9 cellular contexts compared by ENCODE assay signal in the genomic region with DNA sequence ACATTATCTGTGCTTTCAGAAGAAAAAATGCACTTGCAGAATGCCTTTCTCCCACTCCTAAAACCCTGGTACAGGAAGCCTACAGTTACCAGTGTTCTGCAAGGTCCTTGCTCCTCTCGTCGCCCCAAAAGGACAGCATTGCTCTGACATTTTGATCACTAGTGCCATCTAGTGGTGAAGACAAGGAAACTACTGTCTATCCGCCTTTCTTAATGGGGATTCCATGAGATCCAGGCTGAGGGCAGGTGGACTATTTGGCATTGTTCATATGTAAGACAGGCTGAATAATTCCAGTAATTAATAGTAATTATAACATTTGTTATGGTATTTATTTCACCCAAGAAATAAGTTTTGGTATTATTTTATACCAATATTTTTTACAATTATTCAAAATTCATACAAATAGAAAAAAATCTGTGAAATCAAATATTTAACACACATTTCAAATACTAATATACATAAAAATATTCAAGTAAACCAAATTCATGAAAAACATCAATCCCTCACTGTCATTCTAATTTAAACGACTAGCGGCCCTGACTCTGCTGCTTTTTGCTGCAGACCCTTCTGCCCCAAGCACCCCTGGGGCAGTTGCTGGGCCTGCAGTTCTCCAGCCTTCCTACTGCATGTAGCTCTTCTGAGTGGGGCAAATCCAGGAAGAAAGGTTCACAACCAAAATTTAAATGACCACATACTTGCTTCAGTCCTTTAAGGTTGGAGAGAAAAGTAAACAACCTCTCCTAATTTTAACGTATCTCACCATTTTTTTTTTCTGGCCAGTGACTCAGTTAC. TPM values are rescaled to one million over a fixed set of nuclear protein-coding genes. Genes with fewer than 3 reads are reported as not detected.
DNase-seq lines count a peak whose midpoint lies in the region; ATAC-seq and TF ChIP-seq lines count a peak whose summit lies in the region.
"Had no signal": no experiment of that assay in that cellular context is flagged by ENCODE, and none has a peak within 500 bp of the region (broad histone marks: within the 10 kb centered on the region; RNA-seq: fewer than 3 reads in every experiment).

No MANE protein-coding gene starts in this region.

- no peak overlapping the region for H3K23ac ChIP-seq in IMR-90 (ENCODE audit: low read depth, low read length)

- POLR2A ChIA-PET in IMR-90 (lab: Charles Lee; ENCODE audit: unreplicated experiment) = no interaction called here

- H3K4me2 ChIP-seq in GM23338 = no peak overlapping the region
- H3K4me2 ChIP-seq in IMR-90 (ENCODE audit: low read depth, low read length) = no peak overlapping the region
- H3K4me2 ChIP-seq: BLaER1 treated with 17β-estradiol and CSF1 and Interleukin-3, amounts not matched to agents 10 nM and 100 nM had no signal

- H3K79me2 ChIP-seq in GM23338 (replicated peaks; ENCODE audit: insufficient read depth) = no peaks in the 10 kb centered on the region

- H3K9me3 ChIP-seq in IMR-90 (ENCODE audit: control insufficient read depth, insufficient read depth, low read length) (no peaks in the 10 kb centered on the region), ovary (no peaks in the 10 kb centered on the region)
- H3K9me3 ChIP-seq: BLaER1 treated with 17β-estradiol and CSF1 and Interleukin-3, amounts not matched to agents 10 nM and 100 nM had no signal

- H4K8ac ChIP-seq in IMR-90 (ENCODE audit: low read depth in 2 of 2, low read length in 2 of 2) = no peak overlapping the region

- H2BK120ac ChIP-seq in IMR-90 (ENCODE audit: low read depth, low read length) = no peak overlapping the region

- H2BK20ac ChIP-seq in IMR-90 (ENCODE audit: low read depth, low read length) = no peak overlapping the region

- no peak overlapping the region for H3K9ac ChIP-seq in IMR-90 (ENCODE audit: low read depth, low read length)
- H3K9ac ChIP-seq: BLaER1 treated with 17β-estradiol and CSF1 and Interleukin-3, amounts not matched to agents 10 nM and 100 nM had no signal

- no peak overlapping the region for H3K4me3 Mint-ChIP-seq in GM23338
- H3K4me3 Mint-ChIP-seq in activated T-cell treated with anti-CD3 and anti-CD28 coated beads, Interleukin-2, amount 50 U/mL, for 24 hours = no peak overlapping the region

- no peaks in the 10 kb centered on the region for H3K9me3 Mint-ChIP-seq in GM23338
- no peaks in the 10 kb centered on the region for H3K9me3 Mint-ChIP-seq in activated T-cell treated with anti-CD3 and anti-CD28 coated beads, Interleukin-2, amount 50 U/mL, for 24 hours

- H3K27me3 ChIP-seq in GM23338 (ENCODE audit: insufficient read depth) (no peaks in the 10 kb centered on the region), IMR-90 (ENCODE audit: control insufficient read depth, insufficient read depth, low read length) (no peaks in the 10 kb centered on the region), foreskin keratinocyte (no peaks in the 10 kb centered on the region), ovary (no peaks in the 10 kb centered on the region)
- H3K27me3 ChIP-seq: BLaER1 treated with 17β-estradiol and CSF1 and Interleukin-3, amounts not matched to agents 10 nM and 100 nM had no signal

- H3K36me3 ChIP-seq in GM23338 (ENCODE audit: insufficient read depth) (peaks cover 10% of the 10 kb centered on the region), IMR-90 (ENCODE audit: control insufficient read depth, insufficient read depth, low read length) (peaks cover 20% of the 10 kb centered on the region), ovary (no peaks in the 10 kb centered on the region)

- no peak overlapping the region for H3K14ac ChIP-seq in IMR-90 (replicated peaks; ENCODE audit: low read depth, low read length)

- no peak overlapping the region for H2AK9ac ChIP-seq in IMR-90 (replicated peaks; ENCODE audit: low read depth, low read length, poor library complexity)

- H2BK15ac ChIP-seq in IMR-90 (ENCODE audit: low read depth, low read length) = no peak overlapping the region

- WGBS in IMR-90 (ENCODE audit: extremely low coverage in 2 of 2, insufficient read length in 1 of 2), 2 experiments = no CpG with 5 or more reads among the region's 6 CpGs
- 41 to 44% (median 43%) methylated on average over 6 of the region's 6 CpGs for WGBS in ovary, 3 donors

- no peak overlapping the region for H3K27ac Mint-ChIP-seq in GM23338
- H3K27ac Mint-ChIP-seq in activated T-cell treated with anti-CD3 and anti-CD28 coated beads, Interleukin-2, amount 50 U/mL, for 24 hours = no peak overlapping the region

- no peak overlapping the region for H3K4ac ChIP-seq in IMR-90 (ENCODE audit: low read depth, low read length)

- H3K36me3 Mint-ChIP-seq in GM23338 (ENCODE audit: low read depth) = peaks cover 45% of the 10 kb centered on the region
- H3K36me3 Mint-ChIP-seq in activated T-cell treated with anti-CD3 and anti-CD28 coated beads, Interleukin-2, amount 50 U/mL, for 24 hours (ENCODE audit: low read depth) = peaks cover 80% of the 10 kb centered on the region

- no peak overlapping the region for H3K56ac ChIP-seq in IMR-90 (ENCODE audit: extremely low read depth, insufficient read depth, low read length)

- H3K9me2 ChIP-seq in GM23338 (ENCODE audit: insufficient read depth) = no peaks in the 10 kb centered on the region

- H3K27me3 Mint-ChIP-seq in GM23338 (ENCODE audit: insufficient read depth, low read depth, poor library complexity) = peaks cover 1% of the 10 kb centered on the region
- H3K27me3 Mint-ChIP-seq in activated T-cell treated with anti-CD3 and anti-CD28 coated beads, Interleukin-2, amount 50 U/mL, for 24 hours = no peaks in the 10 kb centered on the region

- no peak for TF ChIP-seq EP300 in ovary (IDR thresholded peaks at IDR 0.05)

- TF ChIP-seq RAD21 in IMR-90 (IDR thresholded peaks at IDR 0.05; ENCODE audit: low read length) = peak; percentile 73

- peaks cover 11% of the 10 kb centered on the region for H3K9me1 ChIP-seq in IMR-90 (ENCODE audit: insufficient read depth, low read length)

- CTCF ChIA-PET in IMR-90 (lab: Yijun Ruan, JAX) = interaction anchor here (0.6 to 2.4 kb wide), 4 partner anchors 8 to 122 kb away, joined by 3 to 8 read pairs (median 6); no protein-coding TSS in a partner anchor

- TF ChIP-seq CTCF in GM23338 (conservative IDR thresholded peaks at IDR 0.05; ENCODE audit: low read depth in 2 of 2) = peak; percentile 84 to 90
- TF ChIP-seq CTCF in IMR-90 (conservative IDR thresholded peaks at IDR 0.05; ENCODE audit: low read depth, low read length) = peak; percentile 75
- TF ChIP-seq CTCF in foreskin keratinocyte (conservative IDR thresholded peaks at IDR 0.05) = peak; percentile 79
- TF ChIP-seq CTCF in ovary (IDR thresholded peaks at IDR 0.05) = peak; percentile 47 to 59 (median 54)

- no peak overlapping the region for H2BK5ac ChIP-seq in IMR-90 (ENCODE audit: low read depth, low read length, poor library complexity, severe bottlenecking)

- no peaks in the 10 kb centered on the region; the same call in 2 of the 3 replicates for H3K4me1 Mint-ChIP-seq in GM23338
- peaks cover 16% of the 10 kb centered on the region for H3K4me1 Mint-ChIP-seq in activated T-cell treated with anti-CD3 and anti-CD28 coated beads, Interleukin-2, amount 50 U/mL, for 24 hours (ENCODE audit: low read depth)

- H3K4me3 ChIP-seq in GM23338 = no peak overlapping the region
- H3K4me3 ChIP-seq in IMR-90 (ENCODE audit: insufficient read depth, low read depth, low read length) = no peak overlapping the region
- no peak overlapping the region for H3K4me3 ChIP-seq in ovary
- H3K4me3 ChIP-seq: BLaER1 treated with 17β-estradiol and CSF1 and Interleukin-3, amounts not matched to agents 10 nM and 100 nM had no signal

- H3K4me1 ChIP-seq in GM23338 (ENCODE audit: insufficient read depth) (no peaks in the 10 kb centered on the region), IMR-90 (ENCODE audit: control insufficient read depth, insufficient read depth, low read length) (peaks cover 17% of the 10 kb centered on the region), foreskin keratinocyte (peaks cover 13% of the 10 kb centered on the region), ovary (ENCODE audit: insufficient read depth) (peaks cover 6% of the 10 kb centered on the region)
- H3K4me1 ChIP-seq: BLaER1 treated with 17β-estradiol and CSF1 and Interleukin-3, amounts not matched to agents 10 nM and 100 nM had no signal

- no peaks in the 10 kb centered on the region for H3F3A ChIP-seq in GM23338 (replicated peaks; ENCODE audit: low read depth)

- BruUV-seq in IMR-90 (replicated peaks; lab: Mats Ljungman, UMichigan) = no TSS peak

- H4K20me1 ChIP-seq in GM23338 (replicated peaks; ENCODE audit: insufficient read depth) = peaks cover 14% of the 10 kb centered on the region
- peaks cover 2% of the 10 kb centered on the region; the same call in 1 of the 2 replicates for H4K20me1 ChIP-seq in IMR-90 (ENCODE audit: insufficient read depth, low read length)

- no peak overlapping the region for H4K91ac ChIP-seq in IMR-90 (ENCODE audit: insufficient read depth, low read depth, low read length)

- peaks cover 15 to 38% of the 10 kb centered on the region in 2 experiments for H3K79me1 ChIP-seq in IMR-90 (ENCODE audit: low read depth in 1 of 2, low read length in 2 of 2)

- DNase-seq in activated gamma-delta T cell treated with Interleukin-2 at 50 U/mL for 16 hours (peak; percentile 23), activated gamma-delta T cell (lab: John Stamatoyannopoulos, UW) (no peak), GM23338 (ENCODE audit: low spot score) (peak; percentile 85), IMR-90 (peak; percentile 79), NOMO-1 (lab: John Stamatoyannopoulos, UW; ENCODE audit: unreplicated experiment in 2 of 2) (peak; percentile 11 to 61), foreskin keratinocyte (peak in 1 of 2 donors; percentile 55), ovary (peak in 3 of 5 donors; percentile 11 to 30 (median 26))
- peak; percentile 37 for DNase-seq in activated T-cell treated with anti-CD3 and anti-CD28 coated beads, Interleukin-2, amount 50 U/mL, for 24 hours

- ATAC-seq in GM23338 (peak; percentile 98), IMR-90 (ENCODE audit: low read depth) (peak; percentile 70), foreskin keratinocyte (peak; percentile 88)

- H3K27ac ChIP-seq in GM23338 (ENCODE audit: low read depth) (peak overlapping the region; percentile 56; the same call in 1 of the 2 replicates), IMR-90 (ENCODE audit: insufficient read depth, low read length) (no peak overlapping the region), foreskin keratinocyte (no peak overlapping the region), ovary (no peak overlapping the region)
- H3K27ac ChIP-seq: BLaER1 treated with 17β-estradiol and CSF1 and Interleukin-3, amounts not matched to agents 10 nM and 100 nM had no signal

- no peak for TF ChIP-seq POLR2A in IMR-90 (IDR thresholded peaks at IDR 0.05; ENCODE audit: low read depth, low read length)
- no peak for TF ChIP-seq POLR2A in ovary (IDR thresholded peaks at IDR 0.05)

- no peak overlapping the region for H2AFZ ChIP-seq in GM23338
- no peak overlapping the region for H2AFZ ChIP-seq in IMR-90 (replicated peaks; ENCODE audit: low read length, poor library complexity)

- intact Hi-C loops in IMR-90 (cut with micrococcal nuclease) = loop anchor here (1.0 to 5.0 kb wide), 4 partner anchors 52 to 712 kb away; partner anchors contain the start of gene FHOD3
- intact Hi-C loops in ovary (cut with DNase I) = loop anchor here in 1 of 4 donors (10.0 kb wide), 2 partner anchors 105 to 515 kb away; partner anchors contain the start of gene FHOD3

- in situ Hi-C loops in IMR-90 (cut with MboI; ENCODE audit: low sequenced_read_pairs) = no loop called here

- H2AK5ac ChIP-seq in IMR-90 (ENCODE audit: low read depth, low read length) = peak overlapping the region; percentile 42; the same call in 1 of the 2 replicates

- H3K18ac ChIP-seq in IMR-90 (ENCODE audit: low read depth, low read length) = no peak overlapping the region

- dilution Hi-C loops in IMR-90 (cut with HindIII; ENCODE audit: low sequenced_read_pairs, unreplicated experiment) = no loop called here

- H4K5ac ChIP-seq in IMR-90 (ENCODE audit: low read depth, low read length) = no peak overlapping the region

RNA-seq across cellular contexts. Expression of gene TPGS2, which starts 19.0 kb away (rescaled TPM):
- total RNA-seq in GM23338 (2014; rRNA removed; shearing (Covaris generic)) = 167 and 173 TPM in 2 replicates
- polyA plus RNA-seq in GM23338 (2016; fragmentation: Nextera tagmentation; extraction: Ambion mirVana) = 124 and 136 TPM in 2 replicates
- total RNA-seq in IMR-90 (2012; rRNA removed) = 151 and 201 TPM in 2 replicates
- polyA plus RNA-seq in IMR-90 (2012; rRNA removed) = 272 and 294 TPM in 2 replicates
- 136 and 173 TPM in 2 replicates for polyA plus RNA-seq in IMR-90 (2012; cell fraction: cytosol; rRNA removed)
- 41.7 and 85.9 TPM in 2 replicates for polyA plus RNA-seq in IMR-90 (2012; cell fraction: nucleus; rRNA removed; ENCODE audit: low replicate concordance)
- 113 and 118 TPM in 2 replicates for total RNA-seq in foreskin keratinocyte
- 124 and 143 TPM in 2 replicates for polyA plus RNA-seq in foreskin keratinocyte
- total RNA-seq in ovary = 100 to 1,000 TPM in 1 of 7 donors, 10 to 100 TPM in 6; 55.9 to 110 (median 74.1) TPM
- 100 to 1,000 TPM in 1 of 2 donors, 10 to 100 TPM in 1; 68.5 to 122 TPM for polyA plus RNA-seq in ovary

RNA-seq across cellular contexts. Expression of gene KIAA1328, which starts 19.1 kb away (rescaled TPM):
- 8.4 and 8.6 TPM in 2 replicates for total RNA-seq in GM23338 (2014; rRNA removed; shearing (Covaris generic))
- polyA plus RNA-seq in GM23338 (2016; fragmentation: Nextera tagmentation; extraction: Ambion mirVana) (3.1 and 5.2 TPM in 2 replicates), IMR-90 (2012; rRNA removed) (2.3 and 2.4 TPM in 2 replicates), foreskin keratinocyte (1.9 and 2.1 TPM in 2 replicates), ovary (10 to 100 TPM in 1 of 2 donors, 1 to 10 TPM in 1; 6.7 to 10.0 TPM)
- total RNA-seq in IMR-90 (2012; rRNA removed) (7.0 and 7.2 TPM in 2 replicates), foreskin keratinocyte (4.7 and 4.9 TPM in 2 replicates), ovary (10 to 100 TPM; 16.7 to 38.3 (median 22.7) TPM)
- 0.57 and 1.0 TPM in 2 replicates for polyA plus RNA-seq in IMR-90 (2012; cell fraction: cytosol; rRNA removed)
- polyA plus RNA-seq in IMR-90 (2012; cell fraction: nucleus; rRNA removed; ENCODE audit: low replicate concordance) = 1.5 and 8.7 TPM in 2 replicates
